ENCODE assay signal across 21 cellular contexts in the genomic region with DNA sequence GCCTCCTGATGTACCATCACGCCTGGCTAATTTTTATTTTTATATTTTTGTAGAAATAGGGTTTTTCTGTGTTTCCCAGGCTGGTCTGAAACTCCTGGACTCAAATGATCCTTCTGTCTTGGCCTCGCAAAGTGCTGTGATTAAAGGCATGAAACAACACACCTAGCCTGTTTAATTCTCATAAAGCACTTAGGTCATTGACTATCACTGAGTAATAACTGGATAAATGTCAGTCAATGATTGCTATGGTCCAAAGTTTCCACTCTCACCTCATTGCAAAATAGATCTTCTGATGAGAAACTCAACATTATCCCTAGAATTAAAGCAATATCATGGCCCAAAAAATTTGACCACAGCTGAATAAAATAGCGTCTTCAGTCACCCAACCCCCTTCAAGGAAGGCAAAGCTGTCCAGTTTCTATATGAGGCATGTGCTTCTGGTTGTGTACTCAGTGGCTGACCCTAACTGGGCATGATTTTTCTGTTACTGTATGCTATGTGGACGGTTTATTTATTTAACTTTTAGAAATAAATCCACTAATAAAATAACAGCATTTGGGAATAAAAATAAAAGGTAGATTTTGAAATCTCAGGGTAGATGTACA.
"Had no signal": no experiment of that assay in that cellular context is flagged by ENCODE, and none has a peak within 500 bp of the region (broad histone marks: within the 10 kb centered on the region; RNA-seq: fewer than 3 reads in every experiment).

No MANE protein-coding gene starts in this region.

- ATAC-seq: left lung, lower lobe of right lung, right lobe of liver, upper lobe of right lung had no signal

- H3K9me3 Mint-ChIP-seq: nephron progenitor cell had no signal

- H3K4me3 Mint-ChIP-seq: activated CD4-positive, alpha-beta T cell treated with anti-CD3 and anti-CD28 coated beads, Interleukin-2, amount 10 ng/mL, durations not matched to agents 7 days and 5 days; activated naive CD4-positive, alpha-beta T cell treated with anti-CD3 and anti-CD28 coated beads, Interleukin-2, amount 50 U/mL, for 24 hours; activated T-helper 1 cell treated with anti-CD3 and anti-CD28 coated beads, Interleukin-12 subunit alpha, Interleukin-12 subunit beta, Interleukin-2, Interleukin-4 antibody, amounts not matched to agents 30 ng/mL and 10 ng/mL and 1 ng/mL, durations not matched to agents 14 hours and 24 hours and 36 hours; nephron progenitor cell had no signal

- DNase-seq: activated CD4-positive, alpha-beta T cell treated with anti-CD3 and anti-CD28 coated beads, Interleukin-2, amount 10 ng/mL, durations not matched to agents 7 days and 5 days; activated CD4-positive, CD25-positive, alpha-beta regulatory T cell treated with anti-CD3 and anti-CD28 coated beads, Interleukin-2, amount 50 U/mL, for 72 hours; activated gamma-delta T cell treated with Interleukin-2 at 50 U/mL for 16 hours; brain microvascular endothelial cell; dorsolateral prefrontal cortex; effector memory CD4-positive, alpha-beta T cell; kidney glomerular epithelial cell; left lung; lower lobe of right lung; mesenchymal stem cell; nephron progenitor cell; ovary; right lobe of liver; stimulated activated CD4-positive, alpha-beta T cell treated with anti-CD3 and anti-CD28 coated beads, Interleukin-12 subunit alpha, Interleukin-12 subunit beta, amount 100 ng/mL, for 4 hours; stimulated activated CD4-positive, alpha-beta T cell treated with anti-CD3 and anti-CD28 coated beads, Interleukin-4, amount 100 ng/mL, for 1 hour; T-helper 2 cell; tibial artery; upper lobe of right lung had no signal

- H3K27ac Mint-ChIP-seq: activated CD4-positive, alpha-beta T cell treated with anti-CD3 and anti-CD28 coated beads, Interleukin-2, amount 10 ng/mL, durations not matched to agents 7 days and 5 days; activated naive CD4-positive, alpha-beta T cell treated with anti-CD3 and anti-CD28 coated beads, Interleukin-2, amount 50 U/mL, for 24 hours; activated T-helper 1 cell treated with anti-CD3 and anti-CD28 coated beads, Interleukin-12 subunit alpha, Interleukin-12 subunit beta, Interleukin-2, Interleukin-4 antibody, amounts not matched to agents 30 ng/mL and 10 ng/mL and 1 ng/mL, durations not matched to agents 14 hours and 24 hours and 36 hours; nephron progenitor cell; progenitor cell of endocrine pancreas had no signal

- H3K27me3 Mint-ChIP-seq: activated CD4-positive, alpha-beta T cell treated with anti-CD3 and anti-CD28 coated beads, Interleukin-2, amount 10 ng/mL, durations not matched to agents 7 days and 5 days; activated naive CD4-positive, alpha-beta T cell treated with anti-CD3 and anti-CD28 coated beads, Interleukin-2, amount 50 U/mL, for 24 hours; progenitor cell of endocrine pancreas had no signal
